Comparison of ENCODE assay signal across 27 cellular contexts in the genomic region with DNA sequence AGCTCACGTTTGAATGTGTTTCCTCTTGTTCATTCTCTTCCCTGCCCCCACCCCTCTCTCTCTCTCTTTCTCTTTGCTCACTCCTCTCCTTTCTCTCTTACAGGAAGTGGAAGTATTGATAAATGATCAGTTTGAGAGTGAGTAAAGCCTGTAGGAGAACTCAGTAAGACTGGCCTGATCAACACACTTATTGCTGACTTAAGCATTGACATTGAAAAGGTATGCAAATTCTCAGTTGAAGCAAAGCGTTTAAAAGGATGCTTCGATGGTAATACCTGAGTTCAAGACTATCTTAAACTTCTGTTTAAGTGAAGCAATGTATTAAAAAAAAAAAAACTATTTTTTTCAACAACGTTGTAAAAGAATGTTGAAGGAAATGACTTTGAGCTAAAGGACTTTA.
"Had no signal": no experiment of that assay in that cellular context is flagged by ENCODE, and none has a peak within 500 bp of the region (broad histone marks: within the 10 kb centered on the region; RNA-seq: fewer than 3 reads in every experiment).

No MANE protein-coding gene starts in this region.

- H3K4me1 ChIP-seq: stomach, suprapubic skin, testis, thyroid gland, tibial artery, tibial nerve, transverse colon, upper lobe of left lung, upper lobe of right lung, uterus, vagina had no signal

- H3K36me3 ChIP-seq: stomach, suprapubic skin, thoracic aorta, thyroid gland, tibial artery, tibial nerve, transverse colon, upper lobe of left lung, upper lobe of right lung, uterus, vagina had no signal

- H3K4me3 ChIP-seq: stomach, suprapubic skin, testis, thoracic aorta, thyroid gland, tibial artery, tibial nerve, transverse colon, upper lobe of left lung, upper lobe of right lung, uterus, vagina had no signal

- H3K9me3 ChIP-seq: stomach, suprapubic skin, testis, thoracic aorta, thyroid gland, tibial artery, tibial nerve, transverse colon, upper lobe of left lung, upper lobe of right lung, uterus, vagina had no signal

- ATAC-seq: stimulated activated effector memory CD8-positive, alpha-beta T cell treated with anti-CD3 and anti-CD28 coated beads, Interleukin-12 subunit alpha, Interleukin-12 subunit beta, amount 100 ng/mL, for 72 hours; stimulated activated memory B cell treated with anti-CD40 and anti-IgM and Interleukin-4, amounts not matched to agents 10 μg/mL and 1 μg/mL and 100 μg/mL, for 72 hours; stimulated activated naive B cell treated with anti-CD40 and anti-IgM and Interleukin-4, amounts not matched to agents 10 μg/mL and 1 μg/mL and 100 μg/mL, for 72 hours; stimulated activated naive CD8-positive, alpha-beta T cell treated with anti-CD3 and anti-CD28 coated beads, Interleukin-15, amount 100 ng/mL, for 72 hours; stimulated activated naive CD8-positive, alpha-beta T cell treated with anti-CD3 and anti-CD28 coated beads, Interleukin-15, Interleukin-2, amounts not matched to agents 100 U/mL and 50 U/mL, for 24 hours; upper lobe of right lung had no signal

- DNase-seq: stimulated activated CD4-positive, alpha-beta T cell treated with anti-CD3 and anti-CD28 coated beads, Interleukin-2, amount 100 ng/mL, for 48 hours; stimulated activated CD4-positive, alpha-beta T cell treated with anti-CD3 and anti-CD28 coated beads, Interleukin-4, amount 100 ng/mL, for 1 hour; stimulated activated CD4-positive, alpha-beta T cell treated with anti-CD3 and anti-CD28 coated beads, Interleukin-4, amount 100 ng/mL, for 24 hours; stimulated activated CD4-positive, alpha-beta T cell treated with anti-CD3 and anti-CD28 coated beads, Interleukin-4, amount 100 ng/mL, for 4 hours; stimulated activated CD8-positive, alpha-beta memory T cell treated with anti-CD3 and anti-CD28 coated beads, Interleukin-4, amount 100 ng/mL, for 48 hours; stimulated activated naive B cell treated with anti-CD40 and anti-IgM and Interleukin-4, amounts not matched to agents 10 μg/mL and 1 μg/mL and 100 μg/mL, for 72 hours; stimulated activated naive CD4-positive, alpha-beta T cell; stimulated activated naive CD4-positive, alpha-beta T cell treated with Interleukin-2 at 50 U/mL for 16 hours; stimulated activated naive CD8-positive, alpha-beta T cell treated with anti-CD3 and anti-CD28 coated beads, Interleukin-15, amount 100 ng/mL, for 72 hours; stimulated activated naive CD8-positive, alpha-beta T cell treated with anti-CD3 and anti-CD28 coated beads, Interleukin-15, Interleukin-2, amounts not matched to agents 100 U/mL and 50 U/mL, for 24 hours; stomach; substantia nigra; testis; thyroid gland; tibial artery; transverse colon; trophoblast cell; upper lobe of left lung; upper lobe of right lung; uterus had no signal

- FAIRE-seq: urothelium cell line had no signal

- H3K27ac ChIP-seq: stomach, suprapubic skin, testis, thoracic aorta, thyroid gland, tibial artery, tibial nerve, transverse colon, upper lobe of left lung, upper lobe of right lung, uterus, vagina had no signal

- H3K27me3 ChIP-seq: stomach, suprapubic skin, testis, thyroid gland, tibial artery, tibial nerve, transverse colon, upper lobe of left lung, upper lobe of right lung, uterus, vagina had no signal
